In the genomic region with DNA sequence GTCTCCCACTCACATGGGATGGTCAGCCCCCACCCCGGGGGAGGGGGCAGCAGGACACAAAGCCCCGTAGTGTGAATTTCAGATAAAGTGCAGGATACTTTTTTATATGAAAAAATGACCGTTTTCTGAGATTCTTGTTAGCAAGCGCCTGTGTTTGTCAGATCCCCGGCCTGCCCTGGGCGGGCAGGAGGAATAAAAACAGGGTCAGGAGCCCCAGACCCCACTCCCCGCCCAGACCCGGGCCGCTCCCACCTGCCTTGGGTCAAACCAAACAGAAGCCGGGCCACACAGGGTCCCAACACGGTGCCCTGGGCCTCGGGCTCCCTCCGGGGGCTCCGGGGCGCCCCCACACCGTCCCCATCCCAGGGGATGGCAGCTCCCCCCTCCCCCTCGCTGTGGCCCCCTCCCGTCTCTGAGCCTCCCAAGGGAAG, we compare ENCODE assay signal across 13 cellular contexts. TPM values are rescaled to one million over a fixed set of nuclear protein-coding genes. Genes with fewer than 3 reads are reported as not detected.
DNase-seq lines count a peak whose midpoint lies in the region; ATAC-seq, FAIRE-seq and TF ChIP-seq lines count a peak whose summit lies in the region.
"Had no signal": no experiment of that assay in that cellular context is flagged by ENCODE, and none has a peak within 500 bp of the region (broad histone marks: within the 10 kb centered on the region; RNA-seq: fewer than 3 reads in every experiment).

No MANE protein-coding gene starts in this region.

- ATAC-seq in HG03457 (IDR thresholded peaks at IDR 0.05; ENCODE audit: unreplicated experiment) = no peak
- ATAC-seq in activated T-cell treated with anti-CD3 and anti-CD28 coated beads, Interleukin-2, amount 50 U/mL, for 72 hours (replicated peaks in 1 of 2) = no peak
- ATAC-seq in HG03571 (IDR thresholded peaks at IDR 0.05; ENCODE audit: unreplicated experiment) = no peak

- no peak overlapping the region for H3K27ac ChIP-seq in GM23248
- H3K27ac ChIP-seq in astrocyte (ENCODE audit: low read depth, low read length) = no peak overlapping the region
- H3K27ac ChIP-seq in mesenchymal stem cell (ENCODE audit: low read length, poor library complexity, severe bottlenecking) = no peak overlapping the region
- no peak overlapping the region for H3K27ac ChIP-seq in thymus (ENCODE audit: low read depth)
- H3K27ac ChIP-seq: right lobe of liver, SJCRH30 had no signal

- H3K4me1 ChIP-seq in GM23248 (ENCODE audit: insufficient read depth) (no peaks in the 10 kb centered on the region), astrocyte (ENCODE audit: insufficient read depth, low read length) (peaks cover 5% of the 10 kb centered on the region), mesenchymal stem cell (ENCODE audit: control insufficient read depth, insufficient read depth, low read depth, low read length) (peaks cover 38% of the 10 kb centered on the region), thymus (ENCODE audit: control insufficient read depth, insufficient read depth, low read length) (peaks cover 3% of the 10 kb centered on the region)
- H3K4me1 ChIP-seq: SJCRH30 had no signal

- no peak overlapping the region for H2BK12ac ChIP-seq in mesenchymal stem cell (ENCODE audit: low read length in 2 of 2)

- H4K8ac ChIP-seq in mesenchymal stem cell (ENCODE audit: low read length) = no peak overlapping the region

- no peak overlapping the region for H2AK5ac ChIP-seq in mesenchymal stem cell (ENCODE audit: low read length, severe bottlenecking)

- no peak overlapping the region for H4K91ac ChIP-seq in mesenchymal stem cell (ENCODE audit: low read length)

- no peak overlapping the region for H2BK120ac ChIP-seq in mesenchymal stem cell (ENCODE audit: low read depth, low read length)

- H3K23ac ChIP-seq in mesenchymal stem cell (ENCODE audit: low read length in 2 of 2) = no peak overlapping the region

- H3K9ac ChIP-seq in GM23248 (peak overlapping the region; percentile 37; the same call in 1 of the 2 replicates), astrocyte (ENCODE audit: low read length) (no peak overlapping the region), mesenchymal stem cell (ENCODE audit: low read length) (no peak overlapping the region)

- H3K27me3 Mint-ChIP-seq in astrocyte (ENCODE audit: low read depth, unreplicated experiment) = no peaks in the 10 kb centered on the region
- no peaks in the 10 kb centered on the region for H3K27me3 Mint-ChIP-seq in activated T-cell treated with anti-CD3 and anti-CD28 coated beads, Interleukin-2, amount 50 U/mL, for 72 hours (ENCODE audit: low read depth)

- 21 to 22% methylated on average over 11 to 12 of the region's 18 CpGs for WGBS in GM23248 (ENCODE audit: low coverage in 1 of 2, low lambda C conversion rate in 2 of 2, missing lambda C conversion rate in 2 of 2), 2 experiments
- WGBS in mesenchymal stem cell = 58% methylated on average over 10 of the region's 18 CpGs
- WGBS in thymus = 44% methylated on average over 18 of the region's 18 CpGs

- H3K4ac ChIP-seq in mesenchymal stem cell (ENCODE audit: low read depth in 1 of 2, low read length in 2 of 2) = no peak overlapping the region

- no peak for TF ChIP-seq CTCF in astrocyte (IDR thresholded peaks at IDR 0.05; ENCODE audit: insufficient read depth, low read depth, low read length)

- H3K36me3 Mint-ChIP-seq in astrocyte (ENCODE audit: low read depth, unreplicated experiment) = no peaks in the 10 kb centered on the region
- H3K36me3 Mint-ChIP-seq in activated T-cell treated with anti-CD3 and anti-CD28 coated beads, Interleukin-2, amount 50 U/mL, for 72 hours (ENCODE audit: insufficient read depth in 2 of 2) = no peaks in the 10 kb centered on the region

- H3K79me1 ChIP-seq in mesenchymal stem cell (replicated peaks; ENCODE audit: low read length, poor library complexity, severe bottlenecking) = no peaks in the 10 kb centered on the region

- H3K4me2 ChIP-seq in GM23248 (ENCODE audit: unreplicated experiment) (no peak overlapping the region), astrocyte (ENCODE audit: low read length) (peak overlapping the region; percentile 30), mesenchymal stem cell (ENCODE audit: low read length, poor library complexity, severe bottlenecking) (no peak overlapping the region)

- no peaks in the 10 kb centered on the region for H3K4me1 Mint-ChIP-seq in astrocyte (ENCODE audit: low read depth, unreplicated experiment)
- no peaks in the 10 kb centered on the region for H3K4me1 Mint-ChIP-seq in activated T-cell treated with anti-CD3 and anti-CD28 coated beads, Interleukin-2, amount 50 U/mL, for 72 hours (ENCODE audit: low read depth)

- no peak for FAIRE-seq in astrocyte (lab: Jason Lieb, UNC)

- H3K4me3 ChIP-seq in GM23248 = peak overlapping the region; percentile 21; the same call in 1 of the 2 replicates
- no peak overlapping the region for H3K4me3 ChIP-seq in astrocyte (ENCODE audit: insufficient read depth, low read depth, low read length)
- H3K4me3 ChIP-seq in mesenchymal stem cell (ENCODE audit: insufficient read depth in 1 of 2, low read depth in 1 of 2, low read length in 2 of 2) = no peak overlapping the region
- peak overlapping the region; percentile 15 for H3K4me3 ChIP-seq in thymus (ENCODE audit: low read length)
- H3K4me3 ChIP-seq: SJCRH30 had no signal

- no peaks in the 10 kb centered on the region for H3K9me2 ChIP-seq in GM23248 (ENCODE audit: insufficient read depth)

- no peaks in the 10 kb centered on the region for H3K9me3 ChIP-seq in GM23248 (ENCODE audit: low read depth)
- no peaks in the 10 kb centered on the region for H3K9me3 ChIP-seq in astrocyte (ENCODE audit: insufficient read depth, low read depth, low read length)
- H3K9me3 ChIP-seq in mesenchymal stem cell (ENCODE audit: control insufficient read depth, low read length) = no peaks in the 10 kb centered on the region
- H3K9me3 ChIP-seq in thymus (ENCODE audit: control insufficient read depth) = no peaks in the 10 kb centered on the region
- H3K9me3 ChIP-seq: Caco-2, right lobe of liver, SJCRH30 had no signal

- H3K27ac Mint-ChIP-seq in astrocyte (ENCODE audit: unreplicated experiment) = no peak overlapping the region
- no peak overlapping the region for H3K27ac Mint-ChIP-seq in activated T-cell treated with anti-CD3 and anti-CD28 coated beads, Interleukin-2, amount 50 U/mL, for 72 hours

- no peaks in the 10 kb centered on the region for H3K79me2 ChIP-seq in GM23248 (ENCODE audit: insufficient read depth)
- no peaks in the 10 kb centered on the region for H3K79me2 ChIP-seq in astrocyte (ENCODE audit: insufficient read depth, low read length)

- H4K20me1 ChIP-seq in GM23248 (ENCODE audit: insufficient read depth) = no peaks in the 10 kb centered on the region
- H4K20me1 ChIP-seq in astrocyte (ENCODE audit: insufficient read depth, low read length) = no peaks in the 10 kb centered on the region

- H2AFZ ChIP-seq in GM23248 (no peak overlapping the region), astrocyte (ENCODE audit: low read depth, low read length) (no peak overlapping the region), mesenchymal stem cell (ENCODE audit: low read depth, low read length) (no peak overlapping the region)

- no peaks in the 10 kb centered on the region for H3F3A ChIP-seq in GM23248 (ENCODE audit: insufficient read depth)

- H3K9me3 Mint-ChIP-seq in astrocyte (ENCODE audit: unreplicated experiment) = no peaks in the 10 kb centered on the region
- H3K9me3 Mint-ChIP-seq in activated T-cell treated with anti-CD3 and anti-CD28 coated beads, Interleukin-2, amount 50 U/mL, for 72 hours = no peaks in the 10 kb centered on the region

- H2BK15ac ChIP-seq in mesenchymal stem cell (ENCODE audit: low read depth, poor library complexity, severe bottlenecking) = peak overlapping the region; percentile 38

- no peak overlapping the region for H2BK5ac ChIP-seq in mesenchymal stem cell (ENCODE audit: low read depth, low read length, poor library complexity, severe bottlenecking)

- in situ Hi-C loops in GM23248 (cut with MboI) = no loop called here

- H3K18ac ChIP-seq in mesenchymal stem cell (ENCODE audit: low read depth in 1 of 2, low read length in 2 of 2) = no peak overlapping the region

- no peaks in the 10 kb centered on the region for H3K27me3 ChIP-seq in GM23248 (replicated peaks; ENCODE audit: insufficient read depth)
- no peaks in the 10 kb centered on the region for H3K27me3 ChIP-seq in astrocyte (ENCODE audit: insufficient read depth, low read length)
- peaks cover 0 to 41% of the 10 kb centered on the region in 2 experiments for H3K27me3 ChIP-seq in mesenchymal stem cell (ENCODE audit: control insufficient read depth in 1 of 2, insufficient read depth in 1 of 2, low read length in 2 of 2)
- H3K27me3 ChIP-seq in thymus (ENCODE audit: control insufficient read depth, insufficient read depth) = peaks cover 26% of the 10 kb centered on the region
- H3K27me3 ChIP-seq: right lobe of liver had no signal

- DNase-seq in GM23248 (no peak), astrocyte (ENCODE audit: low read depth) (no peak), mesenchymal stem cell (no peak)
- no peak for DNase-seq in activated T-cell treated with anti-CD3 and anti-CD28 coated beads, Interleukin-2, amount 50 U/mL, for 72 hours
- DNase-seq: NCI-H2029, NCI-H748 treated with DMSO at 0.1 percent for 48 hours, SJCRH30 had no signal

- H3K36me3 ChIP-seq in GM23248 (ENCODE audit: low read depth) = no peaks in the 10 kb centered on the region
- H3K36me3 ChIP-seq in astrocyte (ENCODE audit: insufficient read depth, low read length) = no peaks in the 10 kb centered on the region
- H3K36me3 ChIP-seq in mesenchymal stem cell (ENCODE audit: control insufficient read depth in 1 of 2, insufficient read depth in 2 of 2, low read depth in 1 of 2, low read length in 2 of 2) = peaks cover 0 to 5% of the 10 kb centered on the region in 2 experiments
- H3K36me3 ChIP-seq in thymus (ENCODE audit: control insufficient read depth, insufficient read depth) = no peaks in the 10 kb centered on the region
- H3K36me3 ChIP-seq: right lobe of liver, SJCRH30 had no signal

- H3K14ac ChIP-seq in mesenchymal stem cell (ENCODE audit: low read length in 2 of 2) = no peak overlapping the region

- H3K4me3 Mint-ChIP-seq in astrocyte (ENCODE audit: unreplicated experiment) = no peak overlapping the region
- H3K4me3 Mint-ChIP-seq in activated T-cell treated with anti-CD3 and anti-CD28 coated beads, Interleukin-2, amount 50 U/mL, for 72 hours = no peak overlapping the region

RNA-seq across cellular contexts. Expression of gene NRARP, which starts 13.5 kb away (rescaled TPM):
- total RNA-seq in GM23248 (2014; rRNA removed; shearing (Covaris generic)) = 0.32 TPM in 1 of 2 replicates, not detected in the other
- polyA plus RNA-seq in GM23248 (2016; fragmentation: Nextera tagmentation; extraction: Ambion mirVana) = not detected in 2 replicates
- 6.9 and 7.3 TPM in 2 replicates for total RNA-seq in astrocyte
- 0.76 TPM for polyA plus RNA-seq in mesenchymal stem cell (2013, experiment 1 of 2)
- polyA plus RNA-seq in mesenchymal stem cell (2013, experiment 2 of 2) = 0.68 TPM
- polyA plus RNA-seq in thymus = 1.6 TPM
- 1 to 10 TPM; 1.6 to 2.0 TPM for total RNA-seq in activated T-cell treated with anti-CD3 and anti-CD28 coated beads, Interleukin-2, amount 50 U/mL, for 72 hours
- total RNA-seq: fibroblast of lung had no signal

RNA-seq across cellular contexts. Expression of gene TOR4A, which starts 38.1 kb away (rescaled TPM):
- total RNA-seq in GM23248 (2014; rRNA removed; shearing (Covaris generic)) = 25.8 and 29.6 TPM in 2 replicates
- polyA plus RNA-seq in GM23248 (2016; fragmentation: Nextera tagmentation; extraction: Ambion mirVana) (4.1 and 5.0 TPM in 2 replicates), thymus (2.1 TPM)
- 10.8 and 11.8 TPM in 2 replicates for total RNA-seq in astrocyte
- polyA plus RNA-seq in mesenchymal stem cell (2013, experiment 1 of 2) = 30.3 TPM
- polyA plus RNA-seq in mesenchymal stem cell (2013, experiment 2 of 2) = 30.0 TPM
- 1 to 10 TPM; 4.3 to 8.3 TPM for total RNA-seq in activated T-cell treated with anti-CD3 and anti-CD28 coated beads, Interleukin-2, amount 50 U/mL, for 72 hours

Comparison
In these comparisons a context has a peak if more than half of its experiments do, and no peak if none do; other contexts are left out.
1. H3K4me3 ChIP-seq: peak in GM23248 (single experiment) and thymus (single experiment); none in astrocyte (single experiment) and mesenchymal stem cell (0 of 2).